ENCODE assay signal across 8 cellular contexts in the genomic region with DNA sequence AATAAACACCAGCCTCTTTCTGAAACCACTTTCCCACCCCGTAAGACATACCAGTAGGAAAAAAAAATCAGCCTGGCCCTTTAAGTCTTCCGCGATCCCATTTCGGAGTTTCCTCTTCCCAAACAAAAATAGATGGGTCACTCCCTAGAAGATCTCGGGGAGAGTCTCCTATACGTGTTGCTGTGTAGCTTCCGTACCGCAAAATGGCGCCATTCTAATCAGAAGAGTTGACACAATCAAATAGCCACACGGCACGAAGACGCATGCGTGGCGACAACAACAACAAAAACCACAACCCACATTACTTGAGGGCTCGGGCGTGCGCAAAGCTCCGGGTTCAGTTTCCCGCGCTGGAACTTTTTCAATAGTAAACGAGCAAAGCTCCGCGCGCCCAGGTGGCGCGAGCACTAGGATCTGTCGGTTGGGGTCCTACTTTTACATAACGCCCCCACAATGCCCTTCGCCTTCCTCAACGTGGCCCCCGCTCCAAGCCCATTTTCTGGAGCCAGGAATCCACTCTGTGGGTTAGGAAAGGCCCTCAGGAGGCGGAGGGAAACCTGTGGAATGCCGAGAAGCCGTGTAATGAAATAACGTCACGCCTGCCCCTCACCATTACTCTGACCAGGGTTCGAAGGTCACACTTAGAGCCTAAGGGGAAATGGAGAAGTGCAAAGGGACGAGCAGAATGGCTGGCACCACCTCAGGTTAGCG. TPM values are rescaled to one million over a fixed set of nuclear protein-coding genes. Genes with fewer than 3 reads are reported as not detected.
A peak's percentile ranks its signal among the peaks of the same experiment; 100 is the strongest.
DNase-seq lines count a peak whose midpoint lies in the region; ATAC-seq and TF ChIP-seq lines count a peak whose summit lies in the region.

Gene GPANK1, minus strand, starts transcription at position 208 of the 711 bp plus-strand sequence. CDS start 519 bp downstream, outside the sequence.

- H3K27me3 Mint-ChIP-seq in endothelial cell (ENCODE audit: unreplicated experiment), result peaks cover 5% of the 10 kb centered on the region

- peak within 1 kb of the TSS; percentile 97 for H3K27ac Mint-ChIP-seq in endothelial cell (ENCODE audit: unreplicated experiment)

- peaks cover 70% of the 10 kb centered on the region for H3K79me2 ChIP-seq in ACC112 (ENCODE audit: control insufficient read depth, insufficient read depth, low read length, unreplicated experiment)

- ATAC-seq in GM19025 (IDR thresholded peaks at IDR 0.05; ENCODE audit: low read depth, unreplicated experiment), result peak; percentile 34

- H2AFZ ChIP-seq in ACC112 (ENCODE audit: low read length, unreplicated experiment), result peak within 1 kb of the TSS; percentile 82

- peak within 1 kb of the TSS; percentile 97 for H3K4me3 ChIP-seq in ACC112 (ENCODE audit: low read depth, low read length)
- peak within 1 kb of the TSS; percentile 98 for H3K4me3 ChIP-seq in Jurkat, Clone E6-1 (ENCODE audit: low read length)

- H3K4me1 ChIP-seq in ACC112 (ENCODE audit: control insufficient read depth, insufficient read depth, low read length, unreplicated experiment), result peaks cover 14% of the 10 kb centered on the region

- no peaks in the 10 kb centered on the region for H3K27me3 ChIP-seq in ACC112 (ENCODE audit: insufficient read depth, low read length)

- peak within 1 kb of the TSS; percentile 96 for H3K27ac ChIP-seq in ACC112 (ENCODE audit: low read depth, low read length)

- DNase-seq in Jurkat, Clone E6-1 (ENCODE audit: low read depth, low spot score), result peak; percentile 99
- DNase-seq in OCI-M2 (lab: John Stamatoyannopoulos, UW; ENCODE audit: unreplicated experiment) (peak; percentile 68), activated T-cell treated with anti-CD3 and anti-CD28 coated beads for 1 hour (ENCODE audit: low read depth) (peak; percentile 86), endothelial cell (ENCODE audit: low spot score) (peak; percentile 59), midbrain (lab: John Stamatoyannopoulos, UW) (peak; percentile 91)
- peak; percentile 72 to 81 for DNase-seq in stimulated activated CD8-positive, alpha-beta memory T cell treated with anti-CD3 and anti-CD28 coated beads, Interleukin-15, amount 100 ng/mL, for 4 hours (ENCODE audit: low read depth in 2 of 2)

- peaks cover 14% of the 10 kb centered on the region for H3K36me3 Mint-ChIP-seq in endothelial cell (ENCODE audit: low read depth, unreplicated experiment)

- no peak for TF ChIP-seq CTCF in endothelial cell (IDR thresholded peaks at IDR 0.05; ENCODE audit: unreplicated experiment)

- H3K4me3 Mint-ChIP-seq in endothelial cell (ENCODE audit: unreplicated experiment), result peak within 1 kb of the TSS; percentile 97

- no peaks in the 10 kb centered on the region for H3K9me3 Mint-ChIP-seq in endothelial cell (ENCODE audit: unreplicated experiment)

- H3K4me1 Mint-ChIP-seq in endothelial cell (ENCODE audit: unreplicated experiment), result peaks cover 27% of the 10 kb centered on the region

- H3K36me3 ChIP-seq in ACC112 (ENCODE audit: insufficient read depth, low read length), result peaks cover 26% of the 10 kb centered on the region

RNA-seq across cellular contexts. Expression of gene GPANK1, which starts in this region (rescaled TPM):
- 38.1 TPM for polyA plus RNA-seq in Jurkat, Clone E6-1 (2012; ENCODE audit: insufficient read depth, insufficient read length)
- total RNA-seq in endothelial cell (ENCODE audit: unreplicated experiment), result 8.9 TPM

Comparison
In these comparisons a context has a peak if more than half of its experiments do, and no peak if none do; other contexts are left out.
1. Peak in every context shown above with its lines: DNase-seq, ATAC-seq, H3K4me3 ChIP-seq and H3K27ac ChIP-seq.